Comparison of ENCODE assay signal across 9 cellular contexts in genomic region chr17:47987240-47987835, GRCh38. TPM values are rescaled to one million over a fixed set of nuclear protein-coding genes. Genes with fewer than 3 reads are reported as not detected.
A peak's percentile ranks its signal among the peaks of the same experiment; 100 is the strongest.
DNase-seq lines count a peak whose midpoint lies in the region; ATAC-seq lines count a peak whose summit lies in the region.
"Had no signal": no experiment of that assay in that cellular context is flagged by ENCODE, and none has a peak within 500 bp of the region (broad histone marks: within the 10 kb centered on the region; RNA-seq: fewer than 3 reads in every experiment).

No MANE protein-coding gene starts in this region.

- 38 to 39% methylated on average over 17 of the region's 17 CpGs for WGBS in GM23248 (ENCODE audit: low coverage in 1 of 2, low lambda C conversion rate in 2 of 2, missing lambda C conversion rate in 2 of 2), 2 experiments

- 0 out of 2 replicates have a peak, but pooled peaks cover 5% of the 10 kb centered on the region for H3K4me1 ChIP-seq in GM23248 (ENCODE audit: insufficient read depth)
- H3K4me1 ChIP-seq in rectal smooth muscle tissue (ENCODE audit: control insufficient read depth, insufficient read depth, low read length): peaks cover 3% of the 10 kb centered on the region

- no peak overlapping the region for H3K27ac ChIP-seq in GM23248
- peak overlapping the region; percentile 68 for H3K27ac ChIP-seq in rectal smooth muscle tissue (ENCODE audit: low read depth, low read length)

- H3K36me3 ChIP-seq in GM23248 (ENCODE audit: low read depth): no peaks in the 10 kb centered on the region
- H3K36me3 ChIP-seq in rectal smooth muscle tissue (ENCODE audit: control insufficient read depth, insufficient read depth, low read length): peaks cover 7% of the 10 kb centered on the region

- H3K4me3 ChIP-seq in GM23248: no peak overlapping the region
- no peak overlapping the region for H3K4me3 ChIP-seq in rectal smooth muscle tissue (ENCODE audit: low read length)

- H3K9me2 ChIP-seq in GM23248 (ENCODE audit: insufficient read depth): no peaks in the 10 kb centered on the region

- in situ Hi-C loops in GM23248 (cut with MboI): no loop called here

- 0 out of 2 replicates have a peak, but pooled peaks cover 3% of the 10 kb centered on the region for H3F3A ChIP-seq in GM23248 (ENCODE audit: insufficient read depth)

- ATAC-seq in GM18868 (IDR thresholded peaks at IDR 0.05; ENCODE audit: unreplicated experiment) (no peak), HG03354 (IDR thresholded peaks at IDR 0.05; ENCODE audit: poor library complexity, severe bottlenecking, unreplicated experiment) (no peak)

- no peaks in the 10 kb centered on the region for H4K20me1 ChIP-seq in GM23248 (ENCODE audit: insufficient read depth)

- no peaks in the 10 kb centered on the region for H3K79me2 ChIP-seq in GM23248 (ENCODE audit: insufficient read depth)

- H3K27me3 ChIP-seq in GM23248 (replicated peaks; ENCODE audit: insufficient read depth) (no peaks in the 10 kb centered on the region), rectal smooth muscle tissue (ENCODE audit: control insufficient read depth, insufficient read depth, low read length) (no peaks in the 10 kb centered on the region)

- peak overlapping the region; percentile 46 for H2AFZ ChIP-seq in GM23248

- H3K9me3 ChIP-seq in GM23248 (ENCODE audit: low read depth): no peaks in the 10 kb centered on the region

- DNase-seq in GM23248 (peak; percentile 44), NCI-H526 treated with DMSO at 0.1 percent for 48 hours (lab: John Stamatoyannopoulos, UW) (peak; percentile 36), foreskin melanocyte (peak; percentile 65), Ammon's horn (ENCODE audit: low spot score) (no peak)
- no peak for DNase-seq in activated effector memory CD4-positive, alpha-beta T cell treated with anti-CD3 and anti-CD28 coated beads, Interleukin-2, amount 50 U/mL, for 16 hours
- DNase-seq: stimulated activated CD4-positive, alpha-beta T cell treated with anti-CD3 and anti-CD28 coated beads, Interleukin-4, amount 100 ng/mL, for 1 hour had no signal

- no peak overlapping the region for H3K4me2 ChIP-seq in GM23248 (ENCODE audit: unreplicated experiment)

- H3K9ac ChIP-seq in GM23248 (no peak overlapping the region), rectal smooth muscle tissue (ENCODE audit: low read length) (no peak overlapping the region)

RNA-seq across cellular contexts. Expression of gene CDK5RAP3, which starts 16.4 kb away (rescaled TPM):
- 61.7 and 80.8 TPM in 2 replicates for total RNA-seq in GM23248 (2014; rRNA removed; shearing (Covaris generic))
- 81.6 and 92.2 TPM in 2 replicates for polyA plus RNA-seq in GM23248 (2016; fragmentation: Nextera tagmentation; extraction: Ambion mirVana)

RNA-seq across cellular contexts. Expression of gene PRR15L, which starts 29.7 kb away (rescaled TPM):
- not detected in 2 replicates for total RNA-seq in GM23248 (2014; rRNA removed; shearing (Covaris generic))
- polyA plus RNA-seq in GM23248 (2016; fragmentation: Nextera tagmentation; extraction: Ambion mirVana): 0.16 TPM in 1 of 2 replicates, not detected in the other

RNA-seq across cellular contexts. Expression of gene PNPO, which starts 46.0 kb away (rescaled TPM):
- 44.7 and 53.7 TPM in 2 replicates for total RNA-seq in GM23248 (2014; rRNA removed; shearing (Covaris generic))
- 20.0 and 22.7 TPM in 2 replicates for polyA plus RNA-seq in GM23248 (2016; fragmentation: Nextera tagmentation; extraction: Ambion mirVana)

RNA-seq across cellular contexts. Expression of gene COPZ2, which starts 50.3 kb away (rescaled TPM):
- total RNA-seq in GM23248 (2014; rRNA removed; shearing (Covaris generic)): 148 and 179 TPM in 2 replicates
- 399 and 401 TPM in 2 replicates for polyA plus RNA-seq in GM23248 (2016; fragmentation: Nextera tagmentation; extraction: Ambion mirVana)

Comparison
In these comparisons a context has a peak if more than half of its experiments do, and no peak if none do; other contexts are left out.
1. DNase-seq: peak in GM23248 (single experiment), NCI-H526 treated with DMSO at 0.1 percent for 48 hours (single experiment) and foreskin melanocyte (single experiment); none in Ammon's horn (single experiment) and activated effector memory CD4-positive, alpha-beta T cell treated with anti-CD3 and anti-CD28 coated beads, Interleukin-2, amount 50 U/mL, for 16 hours (single experiment).